In the genomic region with DNA sequence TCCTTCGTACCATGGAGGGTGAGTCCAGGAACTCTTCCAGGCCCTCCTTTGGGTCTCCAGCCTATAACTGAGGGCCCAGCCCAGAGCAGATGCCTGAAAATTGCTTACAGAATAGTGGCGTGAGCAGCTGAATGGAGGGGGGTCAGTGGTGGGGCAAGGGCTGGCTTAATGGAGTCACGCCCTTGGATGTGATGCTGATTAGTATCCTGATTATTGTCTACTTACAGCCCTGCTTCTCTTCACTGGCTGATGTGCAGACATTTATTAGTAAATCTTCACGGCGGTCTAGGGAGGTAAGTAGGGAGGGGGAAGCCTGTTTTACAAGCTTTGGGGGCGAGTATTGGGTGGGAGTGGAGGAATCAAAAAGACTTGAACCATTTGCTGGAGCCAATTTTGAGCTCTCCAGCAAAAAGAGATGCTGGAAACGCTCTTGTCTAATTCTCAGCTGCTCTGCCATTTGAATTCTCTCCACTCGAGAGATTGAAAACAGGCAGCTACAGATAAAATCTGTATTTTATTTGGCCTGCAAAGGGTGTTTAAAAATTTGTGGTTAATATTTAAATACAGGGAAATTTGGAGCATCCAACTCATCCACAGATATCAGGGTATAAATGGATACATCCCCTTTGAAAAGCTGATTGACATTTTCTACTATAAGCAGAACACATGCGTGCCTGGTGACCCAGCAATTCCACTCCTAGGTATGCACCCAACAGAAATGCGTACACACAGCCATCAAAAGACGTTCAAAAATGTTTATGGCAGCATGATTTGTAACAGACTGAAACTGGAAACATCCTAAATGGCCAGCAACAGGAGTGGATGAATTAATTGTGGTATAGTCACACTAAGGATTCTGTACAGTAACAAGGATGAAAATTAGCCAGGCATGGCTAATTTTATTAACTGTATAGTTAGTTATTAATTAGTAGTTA, we compare ENCODE assay signal across 2 cellular contexts.
TF ChIP-seq lines count a peak whose summit lies in the region.

No MANE protein-coding gene starts in this region.

TF ChIP-seq in HepG2, 621 proteins besides CTCF, POLR2A, EP300 and RAD21:
- TF ChIP-seq, protein P1, sequence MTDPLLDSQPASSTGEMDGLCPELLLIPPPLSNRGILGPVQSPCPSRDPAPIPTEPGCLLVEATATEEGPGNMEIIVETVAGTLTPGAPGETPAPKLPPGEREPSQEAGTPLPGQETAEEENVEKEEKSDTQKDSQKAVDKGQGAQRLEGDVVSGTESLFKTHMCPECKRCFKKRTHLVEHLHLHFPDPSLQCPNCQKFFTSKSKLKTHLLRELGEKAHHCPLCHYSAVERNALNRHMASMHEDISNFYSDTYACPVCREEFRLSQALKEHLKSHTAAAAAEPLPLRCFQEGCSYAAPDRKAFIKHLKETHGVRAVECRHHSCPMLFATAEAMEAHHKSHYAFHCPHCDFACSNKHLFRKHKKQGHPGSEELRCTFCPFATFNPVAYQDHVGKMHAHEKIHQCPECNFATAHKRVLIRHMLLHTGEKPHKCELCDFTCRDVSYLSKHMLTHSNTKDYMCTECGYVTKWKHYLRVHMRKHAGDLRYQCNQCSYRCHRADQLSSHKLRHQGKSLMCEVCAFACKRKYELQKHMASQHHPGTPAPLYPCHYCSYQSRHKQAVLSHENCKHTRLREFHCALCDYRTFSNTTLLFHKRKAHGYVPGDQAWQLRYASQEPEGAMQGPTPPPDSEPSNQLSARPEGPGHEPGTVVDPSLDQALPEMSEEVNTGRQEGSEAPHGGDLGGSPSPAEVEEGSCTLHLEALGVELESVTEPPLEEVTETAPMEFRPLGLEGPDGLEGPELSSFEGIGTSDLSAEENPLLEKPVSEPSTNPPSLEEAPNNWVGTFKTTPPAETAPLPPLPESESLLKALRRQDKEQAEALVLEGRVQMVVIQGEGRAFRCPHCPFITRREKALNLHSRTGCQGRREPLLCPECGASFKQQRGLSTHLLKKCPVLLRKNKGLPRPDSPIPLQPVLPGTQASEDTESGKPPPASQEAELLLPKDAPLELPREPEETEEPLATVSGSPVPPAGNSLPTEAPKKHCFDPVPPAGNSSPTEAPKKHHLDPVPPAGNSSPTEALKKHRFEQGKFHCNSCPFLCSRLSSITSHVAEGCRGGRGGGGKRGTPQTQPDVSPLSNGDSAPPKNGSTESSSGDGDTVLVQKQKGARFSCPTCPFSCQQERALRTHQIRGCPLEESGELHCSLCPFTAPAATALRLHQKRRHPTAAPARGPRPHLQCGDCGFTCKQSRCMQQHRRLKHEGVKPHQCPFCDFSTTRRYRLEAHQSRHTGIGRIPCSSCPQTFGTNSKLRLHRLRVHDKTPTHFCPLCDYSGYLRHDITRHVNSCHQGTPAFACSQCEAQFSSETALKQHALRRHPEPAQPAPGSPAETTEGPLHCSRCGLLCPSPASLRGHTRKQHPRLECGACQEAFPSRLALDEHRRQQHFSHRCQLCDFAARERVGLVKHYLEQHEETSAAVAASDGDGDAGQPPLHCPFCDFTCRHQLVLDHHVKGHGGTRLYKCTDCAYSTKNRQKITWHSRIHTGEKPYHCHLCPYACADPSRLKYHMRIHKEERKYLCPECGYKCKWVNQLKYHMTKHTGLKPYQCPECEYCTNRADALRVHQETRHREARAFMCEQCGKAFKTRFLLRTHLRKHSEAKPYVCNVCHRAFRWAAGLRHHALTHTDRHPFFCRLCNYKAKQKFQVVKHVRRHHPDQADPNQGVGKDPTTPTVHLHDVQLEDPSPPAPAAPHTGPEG (CRISPR knock-in tag; IDR thresholded peaks at IDR 0.05): no peak
- TF ChIP-seq NR2C2 (CRISPR knock-in tag; IDR thresholded peaks at IDR 0.05; ENCODE audit: borderline replicate concordance): no peak
- TF ChIP-seq ZSCAN9 (CRISPR knock-in tag; IDR thresholded peaks at IDR 0.05; ENCODE audit: borderline replicate concordance): no peak
- TF ChIP-seq ZSCAN25 (CRISPR knock-in tag; IDR thresholded peaks at IDR 0.05): no peak
- TF ChIP-seq, protein P2, sequence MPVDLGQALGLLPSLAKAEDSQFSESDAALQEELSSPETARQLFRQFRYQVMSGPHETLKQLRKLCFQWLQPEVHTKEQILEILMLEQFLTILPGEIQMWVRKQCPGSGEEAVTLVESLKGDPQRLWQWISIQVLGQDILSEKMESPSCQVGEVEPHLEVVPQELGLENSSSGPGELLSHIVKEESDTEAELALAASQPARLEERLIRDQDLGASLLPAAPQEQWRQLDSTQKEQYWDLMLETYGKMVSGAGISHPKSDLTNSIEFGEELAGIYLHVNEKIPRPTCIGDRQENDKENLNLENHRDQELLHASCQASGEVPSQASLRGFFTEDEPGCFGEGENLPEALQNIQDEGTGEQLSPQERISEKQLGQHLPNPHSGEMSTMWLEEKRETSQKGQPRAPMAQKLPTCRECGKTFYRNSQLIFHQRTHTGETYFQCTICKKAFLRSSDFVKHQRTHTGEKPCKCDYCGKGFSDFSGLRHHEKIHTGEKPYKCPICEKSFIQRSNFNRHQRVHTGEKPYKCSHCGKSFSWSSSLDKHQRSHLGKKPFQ (CRISPR knock-in tag; IDR thresholded peaks at IDR 0.05; ENCODE audit: insufficient replicate concordance): no peak
- no peak for TF ChIP-seq ZKSCAN8 (CRISPR knock-in tag; IDR thresholded peaks at IDR 0.05; ENCODE audit: borderline replicate concordance)
- TF ChIP-seq, protein P3, sequence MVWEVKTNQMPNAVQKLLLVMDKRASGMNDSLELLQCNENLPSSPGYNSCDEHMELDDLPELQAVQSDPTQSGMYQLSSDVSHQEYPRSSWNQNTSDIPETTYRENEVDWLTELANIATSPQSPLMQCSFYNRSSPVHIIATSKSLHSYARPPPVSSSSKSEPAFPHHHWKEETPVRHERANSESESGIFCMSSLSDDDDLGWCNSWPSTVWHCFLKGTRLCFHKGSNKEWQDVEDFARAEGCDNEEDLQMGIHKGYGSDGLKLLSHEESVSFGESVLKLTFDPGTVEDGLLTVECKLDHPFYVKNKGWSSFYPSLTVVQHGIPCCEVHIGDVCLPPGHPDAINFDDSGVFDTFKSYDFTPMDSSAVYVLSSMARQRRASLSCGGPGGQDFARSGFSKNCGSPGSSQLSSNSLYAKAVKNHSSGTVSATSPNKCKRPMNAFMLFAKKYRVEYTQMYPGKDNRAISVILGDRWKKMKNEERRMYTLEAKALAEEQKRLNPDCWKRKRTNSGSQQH (CRISPR knock-in tag; IDR thresholded peaks at IDR 0.05; ENCODE audit: low read depth): no peak
- no peak for TF ChIP-seq ISX (CRISPR knock-in tag; conservative IDR thresholded peaks at IDR 0.05)
- TF ChIP-seq, protein P4, sequence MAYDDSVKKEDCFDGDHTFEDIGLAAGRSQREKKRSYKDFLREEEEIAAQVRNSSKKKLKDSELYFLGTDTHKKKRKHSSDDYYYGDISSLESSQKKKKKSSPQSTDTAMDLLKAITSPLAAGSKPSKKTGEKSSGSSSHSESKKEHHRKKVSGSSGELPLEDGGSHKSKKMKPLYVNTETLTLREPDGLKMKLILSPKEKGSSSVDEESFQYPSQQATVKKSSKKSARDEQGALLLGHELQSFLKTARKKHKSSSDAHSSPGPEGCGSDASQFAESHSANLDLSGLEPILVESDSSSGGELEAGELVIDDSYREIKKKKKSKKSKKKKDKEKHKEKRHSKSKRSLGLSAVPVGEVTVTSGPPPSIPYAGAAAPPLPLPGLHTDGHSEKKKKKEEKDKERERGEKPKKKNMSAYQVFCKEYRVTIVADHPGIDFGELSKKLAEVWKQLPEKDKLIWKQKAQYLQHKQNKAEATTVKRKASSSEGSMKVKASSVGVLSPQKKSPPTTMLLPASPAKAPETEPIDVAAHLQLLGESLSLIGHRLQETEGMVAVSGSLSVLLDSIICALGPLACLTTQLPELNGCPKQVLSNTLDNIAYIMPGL (CRISPR knock-in tag; IDR thresholded peaks at IDR 0.05; ENCODE audit: borderline replicate concordance in 1 of 2, low read depth in 1 of 2): no peak
TF ChIP-seq in HepG2: peak in this region for 0.

TF ChIP-seq in SK-N-SH treated with all-trans-retinoic acid at 6 μM for 48 hours, 23 proteins besides CTCF, POLR2A, EP300 and RAD21:
- TF ChIP-seq, protein P5, sequence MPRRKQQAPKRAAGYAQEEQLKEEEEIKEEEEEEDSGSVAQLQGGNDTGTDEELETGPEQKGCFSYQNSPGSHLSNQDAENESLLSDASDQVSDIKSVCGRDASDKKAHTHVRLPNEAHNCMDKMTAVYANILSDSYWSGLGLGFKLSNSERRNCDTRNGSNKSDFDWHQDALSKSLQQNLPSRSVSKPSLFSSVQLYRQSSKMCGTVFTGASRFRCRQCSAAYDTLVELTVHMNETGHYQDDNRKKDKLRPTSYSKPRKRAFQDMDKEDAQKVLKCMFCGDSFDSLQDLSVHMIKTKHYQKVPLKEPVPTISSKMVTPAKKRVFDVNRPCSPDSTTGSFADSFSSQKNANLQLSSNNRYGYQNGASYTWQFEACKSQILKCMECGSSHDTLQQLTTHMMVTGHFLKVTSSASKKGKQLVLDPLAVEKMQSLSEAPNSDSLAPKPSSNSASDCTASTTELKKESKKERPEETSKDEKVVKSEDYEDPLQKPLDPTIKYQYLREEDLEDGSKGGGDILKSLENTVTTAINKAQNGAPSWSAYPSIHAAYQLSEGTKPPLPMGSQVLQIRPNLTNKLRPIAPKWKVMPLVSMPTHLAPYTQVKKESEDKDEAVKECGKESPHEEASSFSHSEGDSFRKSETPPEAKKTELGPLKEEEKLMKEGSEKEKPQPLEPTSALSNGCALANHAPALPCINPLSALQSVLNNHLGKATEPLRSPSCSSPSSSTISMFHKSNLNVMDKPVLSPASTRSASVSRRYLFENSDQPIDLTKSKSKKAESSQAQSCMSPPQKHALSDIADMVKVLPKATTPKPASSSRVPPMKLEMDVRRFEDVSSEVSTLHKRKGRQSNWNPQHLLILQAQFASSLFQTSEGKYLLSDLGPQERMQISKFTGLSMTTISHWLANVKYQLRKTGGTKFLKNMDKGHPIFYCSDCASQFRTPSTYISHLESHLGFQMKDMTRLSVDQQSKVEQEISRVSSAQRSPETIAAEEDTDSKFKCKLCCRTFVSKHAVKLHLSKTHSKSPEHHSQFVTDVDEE (CRISPR knock-in tag; IDR thresholded peaks at IDR 0.05): peak; percentile 15; the same call in 1 of the 2 replicates
- TF ChIP-seq TCF4 (CRISPR knock-in tag; IDR thresholded peaks at IDR 0.05; ENCODE audit: borderline replicate concordance) (peak; percentile 72; the same call in 1 of the 2 replicates), ZNF565 (CRISPR knock-in tag; conservative IDR thresholded peaks at IDR 0.05; ENCODE audit: low read depth) (no peak), TOX (CRISPR knock-in tag; IDR thresholded peaks at IDR 0.05; ENCODE audit: borderline replicate concordance) (no peak), ISL1 (CRISPR knock-in tag; IDR thresholded peaks at IDR 0.05) (no peak), PPARA (CRISPR knock-in tag; IDR thresholded peaks at IDR 0.05; ENCODE audit: borderline replicate concordance) (no peak), ZFP30 (CRISPR knock-in tag; IDR thresholded peaks at IDR 0.05) (no peak), ZNF70 (CRISPR knock-in tag; IDR thresholded peaks at IDR 0.05) (no peak)
- TF ChIP-seq, protein P6, sequence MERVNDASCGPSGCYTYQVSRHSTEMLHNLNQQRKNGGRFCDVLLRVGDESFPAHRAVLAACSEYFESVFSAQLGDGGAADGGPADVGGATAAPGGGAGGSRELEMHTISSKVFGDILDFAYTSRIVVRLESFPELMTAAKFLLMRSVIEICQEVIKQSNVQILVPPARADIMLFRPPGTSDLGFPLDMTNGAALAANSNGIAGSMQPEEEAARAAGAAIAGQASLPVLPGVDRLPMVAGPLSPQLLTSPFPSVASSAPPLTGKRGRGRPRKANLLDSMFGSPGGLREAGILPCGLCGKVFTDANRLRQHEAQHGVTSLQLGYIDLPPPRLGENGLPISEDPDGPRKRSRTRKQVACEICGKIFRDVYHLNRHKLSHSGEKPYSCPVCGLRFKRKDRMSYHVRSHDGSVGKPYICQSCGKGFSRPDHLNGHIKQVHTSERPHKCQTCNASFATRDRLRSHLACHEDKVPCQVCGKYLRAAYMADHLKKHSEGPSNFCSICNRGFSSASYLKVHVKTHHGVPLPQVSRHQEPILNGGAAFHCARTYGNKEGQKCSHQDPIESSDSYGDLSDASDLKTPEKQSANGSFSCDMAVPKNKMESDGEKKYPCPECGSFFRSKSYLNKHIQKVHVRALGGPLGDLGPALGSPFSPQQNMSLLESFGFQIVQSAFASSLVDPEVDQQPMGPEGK (CRISPR knock-in tag; IDR thresholded peaks at IDR 0.05; ENCODE audit: borderline replicate concordance): no peak
TF ChIP-seq in SK-N-SH treated with all-trans-retinoic acid at 6 μM for 48 hours: peak in this region for 2.
